Comparison of ENCODE assay signal across 16 cellular contexts in genomic region chr10:10817609-10818008, GRCh38.
"Had no signal": no experiment of that assay in that cellular context is flagged by ENCODE, and none has a peak within 500 bp of the region (broad histone marks: within the 10 kb centered on the region; RNA-seq: fewer than 3 reads in every experiment).

No MANE protein-coding gene starts in this region.

- H3K4me1 ChIP-seq: pancreas, right lobe of liver had no signal

- H3K36me3 ChIP-seq: pancreas, right lobe of liver, stomach had no signal

- H3K27me3 ChIP-seq: pancreas, right lobe of liver, stomach had no signal

- H3K27ac ChIP-seq: pancreas, right lobe of liver, stomach had no signal

- H3K9me3 ChIP-seq: pancreas, right lobe of liver, stomach had no signal

- DNase-seq: caudate nucleus; effector CD4-positive, alpha-beta T cell; endodermal cell; erythroblast; foreskin melanocyte; islet precursor cell; naive B cell; occipital lobe; pancreas; right lobe of liver; stimulated activated naive CD4-positive, alpha-beta T cell; stomach; substantia nigra; trophoblast cell had no signal

- H3K4me3 ChIP-seq: coronary artery, pancreas, right lobe of liver, skin epidermis, stomach had no signal
